In genomic region chr1:68104155-68104554, GRCh38 we compare ENCODE assay signal across 17 cellular contexts. TPM values are rescaled to one million over a fixed set of nuclear protein-coding genes. Genes with fewer than 3 reads are reported as not detected.
DNase-seq lines count a peak whose midpoint lies in the region; ATAC-seq and TF ChIP-seq lines count a peak whose summit lies in the region.
"Had no signal": no experiment of that assay in that cellular context is flagged by ENCODE, and none has a peak within 500 bp of the region (broad histone marks: within the 10 kb centered on the region; RNA-seq: fewer than 3 reads in every experiment).

No MANE protein-coding gene starts in this region.

- no peak overlapping the region for H2AFZ ChIP-seq in IMR-90 (replicated peaks; ENCODE audit: low read length, poor library complexity)

- peak overlapping the region in 1 of 2 experiments; percentile 20; a peak in 2 of 4 replicates for H4K8ac ChIP-seq in IMR-90 (ENCODE audit: low read depth in 2 of 2, low read length in 2 of 2)

- peak overlapping the region; percentile 19 for H3K4me2 ChIP-seq in IMR-90 (ENCODE audit: low read depth, low read length)

- DNase-seq in IMR-90 (peak; percentile 94), foreskin fibroblast (peak; percentile 57 to 79), skeletal muscle cell (ENCODE audit: low read depth) (peak; percentile 76), esophagus squamous epithelium (lab: John Stamatoyannopoulos, UW) (no peak), NCI-H524 treated with DMSO at 0.1 percent for 48 hours (lab: John Stamatoyannopoulos, UW) (no peak), GM19240 (ENCODE audit: insufficient read length, low spot score) (no peak)
- DNase-seq: activated CD8-positive, alpha-beta memory T cell treated with anti-CD3 and anti-CD28 coated beads, Interleukin-2, amount 10 ng/mL, durations not matched to agents 7 days and 5 days; CD8-positive, alpha-beta memory T cell; kidney; NCI-H1092; NCI-H526; SHP77; sigmoid colon had no signal

- H3K27me3 ChIP-seq in IMR-90 (ENCODE audit: control insufficient read depth, insufficient read depth, low read length) = no peaks in the 10 kb centered on the region
- no peaks in the 10 kb centered on the region for H3K27me3 ChIP-seq in esophagus squamous epithelium
- H3K27me3 ChIP-seq: sigmoid colon had no signal

- no peaks in the 10 kb centered on the region for H3K9me3 ChIP-seq in IMR-90 (ENCODE audit: control insufficient read depth, insufficient read depth, low read length)
- no peaks in the 10 kb centered on the region for H3K9me3 ChIP-seq in esophagus squamous epithelium
- H3K9me3 ChIP-seq: sigmoid colon had no signal

- H3K14ac ChIP-seq in IMR-90 (replicated peaks; ENCODE audit: low read depth, low read length) = no peak overlapping the region

- peaks cover 6% of the 10 kb centered on the region; the same call in 1 of the 2 replicates for H3K9me1 ChIP-seq in IMR-90 (ENCODE audit: insufficient read depth, low read length)

- H2BK20ac ChIP-seq in IMR-90 (ENCODE audit: low read depth, low read length) = no peak overlapping the region

- H3K4me3 ChIP-seq in IMR-90 (ENCODE audit: insufficient read depth, low read depth, low read length) = no peak overlapping the region
- H3K4me3 ChIP-seq in foreskin fibroblast (ENCODE audit: low read depth in 1 of 2, low read length in 2 of 2) = no peak overlapping the region
- H3K4me3 ChIP-seq in skeletal muscle cell (ENCODE audit: low read depth, low read length) = no peak overlapping the region
- H3K4me3 ChIP-seq in esophagus squamous epithelium = no peak overlapping the region
- H3K4me3 ChIP-seq: coronary artery, sigmoid colon had no signal

- H3K9ac ChIP-seq in IMR-90 (ENCODE audit: low read depth, low read length) = no peak overlapping the region

- peak overlapping the region; percentile 13 for H3K18ac ChIP-seq in IMR-90 (ENCODE audit: low read depth, low read length)

- ATAC-seq in IMR-90 (ENCODE audit: low read depth) (peak; percentile 91), SK-N-SH treated with all-trans-retinoic acid at 6 μM for 48 hours (peak; percentile 85)
- ATAC-seq: activated CD8-positive, alpha-beta memory T cell treated with anti-CD3 and anti-CD28 coated beads, Interleukin-2, amount 10 ng/mL, durations not matched to agents 7 days and 5 days; HCT116 had no signal

- CTCF ChIA-PET in IMR-90 (lab: Yijun Ruan, JAX) = interaction anchor here (1.0 to 1.2 kb wide), 2 partner anchors 11 to 13 kb away, joined by 3 to 4 read pairs; no protein-coding TSS in a partner anchor

- dilution Hi-C loops in IMR-90 (cut with HindIII; ENCODE audit: low sequenced_read_pairs, unreplicated experiment) = no loop called here

- WGBS in IMR-90 (ENCODE audit: extremely low coverage in 2 of 2, insufficient read length in 1 of 2), 2 experiments = no CpG with 5 or more reads among the region's 3 CpGs
- 56 to 65% methylated on average over 3 of the region's 3 CpGs for WGBS in esophagus squamous epithelium, 2 donors

- TF ChIP-seq CTCF in IMR-90 (conservative IDR thresholded peaks at IDR 0.05; ENCODE audit: low read depth, low read length) (no peak), foreskin fibroblast (IDR thresholded peaks at IDR 0.05; ENCODE audit: low read depth, low read length) (no peak), esophagus squamous epithelium (IDR thresholded peaks at IDR 0.05) (no peak)

- H2BK5ac ChIP-seq in IMR-90 (ENCODE audit: low read depth, low read length, poor library complexity, severe bottlenecking) = peak overlapping the region; percentile 27

- H3K56ac ChIP-seq in IMR-90 (ENCODE audit: extremely low read depth, insufficient read depth, low read length) = no peak overlapping the region

- no peak overlapping the region for H2BK120ac ChIP-seq in IMR-90 (ENCODE audit: low read depth, low read length)

- TF ChIP-seq POLR2A in IMR-90 (IDR thresholded peaks at IDR 0.05; ENCODE audit: low read depth, low read length) (no peak), esophagus squamous epithelium (IDR thresholded peaks at IDR 0.05) (no peak)

- H3K36me3 ChIP-seq in IMR-90 (ENCODE audit: control insufficient read depth, insufficient read depth, low read length) (peaks cover 1% of the 10 kb centered on the region; the same call in 1 of the 2 replicates), esophagus squamous epithelium (no peaks in the 10 kb centered on the region)
- H3K36me3 ChIP-seq: sigmoid colon had no signal

- TF ChIP-seq RAD21 in IMR-90 (IDR thresholded peaks at IDR 0.05; ENCODE audit: low read length) = peak; percentile 1; the same call in 1 of the 2 replicates

- H3K27ac ChIP-seq in IMR-90 (ENCODE audit: insufficient read depth, low read length) (peak overlapping the region; percentile 80), esophagus squamous epithelium (no peak overlapping the region)
- H3K27ac ChIP-seq: coronary artery, sigmoid colon, VCaP had no signal

- intact Hi-C loops in IMR-90 (cut with micrococcal nuclease) = no loop called here
- intact Hi-C loops in esophagus squamous epithelium (cut with DNase I) = no loop called here

- no peak overlapping the region for H2BK15ac ChIP-seq in IMR-90 (ENCODE audit: low read depth, low read length)

- H3K79me1 ChIP-seq in IMR-90 (ENCODE audit: low read depth in 1 of 2, low read length in 2 of 2) = no peaks in the 10 kb centered on the region

- in situ Hi-C loops in IMR-90 (cut with MboI; ENCODE audit: low sequenced_read_pairs) = loop anchor here (5.0 to 25.0 kb wide), 4 partner anchors 252 to 1633 kb away; no protein-coding TSS in a partner anchor

- H3K4me1 ChIP-seq in IMR-90 (ENCODE audit: control insufficient read depth, insufficient read depth, low read length) (peaks cover 7% of the 10 kb centered on the region), esophagus squamous epithelium (no peaks in the 10 kb centered on the region)
- H3K4me1 ChIP-seq: sigmoid colon had no signal

- H4K20me1 ChIP-seq in IMR-90 (ENCODE audit: insufficient read depth, low read length) = no peaks in the 10 kb centered on the region

- no peak overlapping the region for H2AK9ac ChIP-seq in IMR-90 (replicated peaks; ENCODE audit: low read depth, low read length, poor library complexity)

- no peak overlapping the region for H4K91ac ChIP-seq in IMR-90 (ENCODE audit: insufficient read depth, low read depth, low read length)

- no peak overlapping the region for H3K23ac ChIP-seq in IMR-90 (ENCODE audit: low read depth, low read length)

- BruUV-seq in IMR-90 (replicated peaks; lab: Mats Ljungman, UMichigan) = no TSS peak

- no peak overlapping the region for H4K5ac ChIP-seq in IMR-90 (ENCODE audit: low read depth, low read length)

- no peak overlapping the region for H2AK5ac ChIP-seq in IMR-90 (ENCODE audit: low read depth, low read length)

- POLR2A ChIA-PET in IMR-90 (lab: Charles Lee; ENCODE audit: unreplicated experiment) = no interaction called here

- no peak overlapping the region for H3K4ac ChIP-seq in IMR-90 (ENCODE audit: low read depth, low read length)

TF ChIP-seq in IMR-90, 13 proteins besides CTCF, POLR2A, EP300 and RAD21 (continues in another document):
- TF ChIP-seq CEBPB (IDR thresholded peaks at IDR 0.05; ENCODE audit: low read depth, low read length) (peak; percentile 61; the same call in 1 of the 2 replicates), CHD1 (IDR thresholded peaks at IDR 0.05; ENCODE audit: low read depth, low read length) (no peak), FOS (IDR thresholded peaks at IDR 0.05; ENCODE audit: low read depth, low read length) (peak; percentile 50; the same call in 1 of the 2 replicates), USF2 (IDR thresholded peaks at IDR 0.05; ENCODE audit: low read depth, low read length) (no peak), RFX5 (IDR thresholded peaks at IDR 0.05; ENCODE audit: low read depth, low read length) (no peak), MAZ (IDR thresholded peaks at IDR 0.05; ENCODE audit: borderline replicate concordance, low read depth, low read length) (no peak)

TF ChIP-seq in SK-N-SH treated with all-trans-retinoic acid at 6 μM for 48 hours, 23 proteins besides CTCF, POLR2A, EP300 and RAD21 (continues in another document):
- TF ChIP-seq CREB5 (CRISPR knock-in tag; IDR thresholded peaks at IDR 0.05; ENCODE audit: low read depth) (no peak), PATZ1 (CRISPR knock-in tag; IDR thresholded peaks at IDR 0.05; ENCODE audit: borderline replicate concordance) (no peak), BACH2 (CRISPR knock-in tag; IDR thresholded peaks at IDR 0.05; ENCODE audit: borderline replicate concordance) (no peak)

RNA-seq across cellular contexts. Expression of gene DIRAS3, which starts 53.7 kb away (rescaled TPM):
- 8.3 and 8.6 TPM in 2 replicates for total RNA-seq in IMR-90 (2012; rRNA removed)
- 14.5 and 14.6 TPM in 2 replicates for polyA plus RNA-seq in IMR-90 (2012; rRNA removed)
- 11.7 and 13.0 TPM in 2 replicates for polyA plus RNA-seq in IMR-90 (2012; cell fraction: cytosol; rRNA removed)
- 5.9 and 6.8 TPM in 2 replicates for polyA plus RNA-seq in IMR-90 (2012; cell fraction: nucleus; rRNA removed; ENCODE audit: low replicate concordance)
- total RNA-seq in esophagus squamous epithelium = 1 to 10 TPM in 2 of 4 donors, under 1 TPM in 2; 0.57 to 1.3 (median 0.86) TPM
- polyA plus RNA-seq: CD8-positive, alpha-beta memory T cell had no signal

Comparison
In these comparisons a context has a peak if more than half of its experiments do, and no peak if none do; other contexts are left out.
1. DNase-seq: peak in IMR-90 (single experiment), foreskin fibroblast (2 of 2) and skeletal muscle cell (single experiment); none in esophagus squamous epithelium (single experiment), NCI-H524 treated with DMSO at 0.1 percent for 48 hours (single experiment) and GM19240 (single experiment).